ENCODE assay signal across 1 cellular context in the genomic region with DNA sequence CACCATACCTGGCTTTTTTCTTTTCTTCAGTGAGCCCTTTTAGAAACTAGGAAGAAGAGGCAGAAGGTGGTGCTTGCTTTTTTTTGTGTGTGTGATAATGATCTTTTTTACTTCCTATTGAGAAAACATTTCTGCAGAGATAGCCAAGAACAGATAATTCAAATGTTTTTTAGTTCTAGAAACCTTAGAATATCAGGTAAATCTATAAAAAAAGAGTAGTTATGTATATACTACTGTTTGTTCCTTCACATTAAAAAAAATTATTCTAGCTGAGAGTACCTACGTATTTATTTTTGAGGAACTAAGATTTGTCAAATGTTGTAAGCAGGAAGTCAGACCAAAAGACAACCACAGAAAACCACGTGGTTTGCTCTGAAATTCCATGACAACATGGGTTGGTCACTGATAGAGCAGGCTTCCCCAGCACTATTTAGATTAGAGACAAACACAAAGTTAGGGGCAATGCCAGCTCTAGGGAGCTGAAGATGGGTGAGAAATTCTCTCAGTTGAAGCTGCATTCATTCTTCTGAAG.
TF ChIP-seq lines count a peak whose summit lies in the region.

No MANE protein-coding gene starts in this region.

TF ChIP-seq in K562, 482 proteins besides CTCF, POLR2A, EP300 and RAD21 (continued from another document and continues in another):
- TF ChIP-seq, protein P1, sequence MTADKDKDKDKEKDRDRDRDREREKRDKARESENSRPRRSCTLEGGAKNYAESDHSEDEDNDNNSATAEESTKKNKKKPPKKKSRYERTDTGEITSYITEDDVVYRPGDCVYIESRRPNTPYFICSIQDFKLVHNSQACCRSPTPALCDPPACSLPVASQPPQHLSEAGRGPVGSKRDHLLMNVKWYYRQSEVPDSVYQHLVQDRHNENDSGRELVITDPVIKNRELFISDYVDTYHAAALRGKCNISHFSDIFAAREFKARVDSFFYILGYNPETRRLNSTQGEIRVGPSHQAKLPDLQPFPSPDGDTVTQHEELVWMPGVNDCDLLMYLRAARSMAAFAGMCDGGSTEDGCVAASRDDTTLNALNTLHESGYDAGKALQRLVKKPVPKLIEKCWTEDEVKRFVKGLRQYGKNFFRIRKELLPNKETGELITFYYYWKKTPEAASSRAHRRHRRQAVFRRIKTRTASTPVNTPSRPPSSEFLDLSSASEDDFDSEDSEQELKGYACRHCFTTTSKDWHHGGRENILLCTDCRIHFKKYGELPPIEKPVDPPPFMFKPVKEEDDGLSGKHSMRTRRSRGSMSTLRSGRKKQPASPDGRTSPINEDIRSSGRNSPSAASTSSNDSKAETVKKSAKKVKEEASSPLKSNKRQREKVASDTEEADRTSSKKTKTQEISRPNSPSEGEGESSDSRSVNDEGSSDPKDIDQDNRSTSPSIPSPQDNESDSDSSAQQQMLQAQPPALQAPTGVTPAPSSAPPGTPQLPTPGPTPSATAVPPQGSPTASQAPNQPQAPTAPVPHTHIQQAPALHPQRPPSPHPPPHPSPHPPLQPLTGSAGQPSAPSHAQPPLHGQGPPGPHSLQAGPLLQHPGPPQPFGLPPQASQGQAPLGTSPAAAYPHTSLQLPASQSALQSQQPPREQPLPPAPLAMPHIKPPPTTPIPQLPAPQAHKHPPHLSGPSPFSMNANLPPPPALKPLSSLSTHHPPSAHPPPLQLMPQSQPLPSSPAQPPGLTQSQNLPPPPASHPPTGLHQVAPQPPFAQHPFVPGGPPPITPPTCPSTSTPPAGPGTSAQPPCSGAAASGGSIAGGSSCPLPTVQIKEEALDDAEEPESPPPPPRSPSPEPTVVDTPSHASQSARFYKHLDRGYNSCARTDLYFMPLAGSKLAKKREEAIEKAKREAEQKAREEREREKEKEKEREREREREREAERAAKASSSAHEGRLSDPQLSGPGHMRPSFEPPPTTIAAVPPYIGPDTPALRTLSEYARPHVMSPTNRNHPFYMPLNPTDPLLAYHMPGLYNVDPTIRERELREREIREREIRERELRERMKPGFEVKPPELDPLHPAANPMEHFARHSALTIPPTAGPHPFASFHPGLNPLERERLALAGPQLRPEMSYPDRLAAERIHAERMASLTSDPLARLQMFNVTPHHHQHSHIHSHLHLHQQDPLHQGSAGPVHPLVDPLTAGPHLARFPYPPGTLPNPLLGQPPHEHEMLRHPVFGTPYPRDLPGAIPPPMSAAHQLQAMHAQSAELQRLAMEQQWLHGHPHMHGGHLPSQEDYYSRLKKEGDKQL (CRISPR knock-in tag; IDR thresholded peaks at IDR 0.05; ENCODE audit: borderline replicate concordance), result no peak
- no peak for TF ChIP-seq NFE2L1 (tag; IDR thresholded peaks at IDR 0.05; ENCODE audit: borderline replicate concordance, low read depth)
- no peak for TF ChIP-seq SMAD1 (IDR thresholded peaks at IDR 0.05; ENCODE audit: low read depth, low read length, partially characterized antibody)
- no peak for TF ChIP-seq CREBBP (IDR thresholded peaks at IDR 0.05; ENCODE audit: low read depth, low read length)
- no peak for TF ChIP-seq ZNF263 (CRISPR knock-in tag; IDR thresholded peaks at IDR 0.05; ENCODE audit: borderline replicate concordance)
- TF ChIP-seq, protein P2, sequence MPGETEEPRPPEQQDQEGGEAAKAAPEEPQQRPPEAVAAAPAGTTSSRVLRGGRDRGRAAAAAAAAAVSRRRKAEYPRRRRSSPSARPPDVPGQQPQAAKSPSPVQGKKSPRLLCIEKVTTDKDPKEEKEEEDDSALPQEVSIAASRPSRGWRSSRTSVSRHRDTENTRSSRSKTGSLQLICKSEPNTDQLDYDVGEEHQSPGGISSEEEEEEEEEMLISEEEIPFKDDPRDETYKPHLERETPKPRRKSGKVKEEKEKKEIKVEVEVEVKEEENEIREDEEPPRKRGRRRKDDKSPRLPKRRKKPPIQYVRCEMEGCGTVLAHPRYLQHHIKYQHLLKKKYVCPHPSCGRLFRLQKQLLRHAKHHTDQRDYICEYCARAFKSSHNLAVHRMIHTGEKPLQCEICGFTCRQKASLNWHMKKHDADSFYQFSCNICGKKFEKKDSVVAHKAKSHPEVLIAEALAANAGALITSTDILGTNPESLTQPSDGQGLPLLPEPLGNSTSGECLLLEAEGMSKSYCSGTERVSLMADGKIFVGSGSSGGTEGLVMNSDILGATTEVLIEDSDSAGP (CRISPR knock-in tag; IDR thresholded peaks at IDR 0.05), result no peak
- TF ChIP-seq FOXK2 (conservative IDR thresholded peaks at IDR 0.05 in 1 of 2, IDR thresholded peaks at IDR 0.05 in 1 of 2; ENCODE audit: low read depth in 2 of 2), result peak; percentile 91
- TF ChIP-seq, protein P3, sequence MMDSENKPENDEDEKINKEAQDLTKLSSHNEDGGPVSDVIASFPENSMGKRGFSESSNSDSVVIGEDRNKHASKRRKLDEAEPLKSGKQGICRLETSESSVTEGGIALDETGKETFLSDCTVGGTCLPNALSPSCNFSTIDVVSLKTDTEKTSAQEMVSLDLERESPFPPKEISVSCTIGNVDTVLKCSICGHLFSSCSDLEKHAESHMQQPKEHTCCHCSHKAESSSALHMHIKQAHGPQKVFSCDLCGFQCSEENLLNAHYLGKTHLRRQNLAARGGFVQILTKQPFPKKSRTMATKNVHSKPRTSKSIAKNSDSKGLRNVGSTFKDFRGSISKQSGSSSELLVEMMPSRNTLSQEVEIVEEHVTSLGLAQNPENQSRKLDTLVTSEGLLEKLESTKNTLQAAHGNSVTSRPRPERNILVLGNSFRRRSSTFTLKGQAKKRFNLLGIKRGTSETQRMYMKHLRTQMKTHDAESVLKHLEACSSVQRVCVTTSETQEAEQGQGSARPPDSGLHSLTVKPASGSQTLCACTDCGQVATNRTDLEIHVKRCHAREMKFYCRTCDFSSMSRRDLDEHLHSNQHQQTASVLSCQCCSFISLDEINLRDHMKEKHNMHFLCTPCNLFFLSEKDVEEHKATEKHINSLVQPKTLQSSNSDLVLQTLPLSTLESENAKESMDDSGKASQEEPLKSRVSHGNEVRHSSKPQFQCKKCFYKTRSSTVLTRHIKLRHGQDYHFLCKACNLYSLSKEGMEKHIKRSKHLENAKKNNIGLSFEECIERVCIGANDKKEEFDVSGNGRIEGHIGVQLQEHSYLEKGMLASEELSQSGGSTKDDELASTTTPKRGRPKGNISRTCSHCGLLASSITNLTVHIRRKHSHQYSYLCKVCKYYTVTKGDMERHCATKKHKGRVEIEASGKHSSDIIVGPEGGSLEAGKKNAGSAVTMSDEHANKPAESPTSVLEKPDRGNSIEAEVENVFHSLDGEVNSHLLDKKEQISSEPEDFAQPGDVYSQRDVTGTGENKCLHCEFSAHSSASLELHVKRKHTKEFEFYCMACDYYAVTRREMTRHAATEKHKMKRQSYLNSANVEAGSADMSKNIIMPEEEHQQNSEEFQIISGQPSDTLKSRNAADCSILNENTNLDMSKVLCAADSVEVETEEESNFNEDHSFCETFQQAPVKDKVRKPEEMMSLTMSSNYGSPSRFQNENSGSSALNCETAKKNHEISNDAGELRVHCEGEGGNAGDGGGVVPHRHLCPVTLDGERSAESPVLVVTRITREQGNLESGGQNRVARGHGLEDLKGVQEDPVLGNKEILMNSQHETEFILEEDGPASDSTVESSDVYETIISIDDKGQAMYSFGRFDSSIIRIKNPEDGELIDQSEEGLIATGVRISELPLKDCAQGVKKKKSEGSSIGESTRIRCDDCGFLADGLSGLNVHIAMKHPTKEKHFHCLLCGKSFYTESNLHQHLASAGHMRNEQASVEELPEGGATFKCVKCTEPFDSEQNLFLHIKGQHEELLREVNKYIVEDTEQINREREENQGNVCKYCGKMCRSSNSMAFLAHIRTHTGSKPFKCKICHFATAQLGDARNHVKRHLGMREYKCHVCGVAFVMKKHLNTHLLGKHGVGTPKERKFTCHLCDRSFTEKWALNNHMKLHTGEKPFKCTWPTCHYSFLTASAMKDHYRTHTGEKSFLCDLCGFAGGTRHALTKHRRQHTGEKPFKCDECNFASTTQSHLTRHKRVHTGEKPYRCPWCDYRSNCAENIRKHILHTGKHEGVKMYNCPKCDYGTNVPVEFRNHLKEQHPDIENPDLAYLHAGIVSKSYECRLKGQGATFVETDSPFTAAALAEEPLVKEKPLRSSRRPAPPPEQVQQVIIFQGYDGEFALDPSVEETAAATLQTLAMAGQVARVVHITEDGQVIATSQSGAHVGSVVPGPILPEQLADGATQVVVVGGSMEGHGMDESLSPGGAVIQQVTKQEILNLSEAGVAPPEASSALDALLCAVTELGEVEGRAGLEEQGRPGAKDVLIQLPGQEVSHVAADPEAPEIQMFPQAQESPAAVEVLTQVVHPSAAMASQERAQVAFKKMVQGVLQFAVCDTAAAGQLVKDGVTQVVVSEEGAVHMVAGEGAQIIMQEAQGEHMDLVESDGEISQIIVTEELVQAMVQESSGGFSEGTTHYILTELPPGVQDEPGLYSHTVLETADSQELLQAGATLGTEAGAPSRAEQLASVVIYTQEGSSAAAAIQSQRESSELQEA (IDR thresholded peaks at IDR 0.05; ENCODE audit: low read depth), result no peak
- TF ChIP-seq HNRNPK (IDR thresholded peaks at IDR 0.05; ENCODE audit: low read depth, low read length, poor library complexity, severe bottlenecking), result no peak
- TF ChIP-seq ZNF174 (CRISPR knock-in tag; IDR thresholded peaks at IDR 0.05), result no peak
- TF ChIP-seq ZNF253 (CRISPR knock-in tag; conservative IDR thresholded peaks at IDR 0.05), result no peak
- TF ChIP-seq EZH2 (IDR thresholded peaks at IDR 0.05; ENCODE audit: borderline replicate concordance, low read depth, low read length), result no peak
- TF ChIP-seq, protein P4, sequence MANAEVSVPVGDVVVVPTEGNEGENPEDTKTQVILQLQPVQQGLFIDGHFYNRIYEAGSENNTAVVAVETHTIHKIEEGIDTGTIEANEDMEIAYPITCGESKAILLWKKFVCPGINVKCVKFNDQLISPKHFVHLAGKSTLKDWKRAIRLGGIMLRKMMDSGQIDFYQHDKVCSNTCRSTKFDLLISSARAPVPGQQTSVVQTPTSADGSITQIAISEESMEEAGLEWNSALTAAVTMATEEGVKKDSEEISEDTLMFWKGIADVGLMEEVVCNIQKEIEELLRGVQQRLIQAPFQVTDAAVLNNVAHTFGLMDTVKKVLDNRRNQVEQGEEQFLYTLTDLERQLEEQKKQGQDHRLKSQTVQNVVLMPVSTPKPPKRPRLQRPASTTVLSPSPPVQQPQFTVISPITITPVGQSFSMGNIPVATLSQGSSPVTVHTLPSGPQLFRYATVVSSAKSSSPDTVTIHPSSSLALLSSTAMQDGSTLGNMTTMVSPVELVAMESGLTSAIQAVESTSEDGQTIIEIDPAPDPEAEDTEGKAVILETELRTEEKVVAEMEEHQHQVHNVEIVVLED (CRISPR knock-in tag; IDR thresholded peaks at IDR 0.05), result no peak
- no peak for TF ChIP-seq PTBP1 (IDR thresholded peaks at IDR 0.05; ENCODE audit: low read depth, low read length)
- TF ChIP-seq GTF2E2 (tag; IDR thresholded peaks at IDR 0.05), result no peak
- peak; percentile 49; the same call in 1 of the 2 replicates for TF ChIP-seq EP400 (IDR thresholded peaks at IDR 0.05)
- peak; percentile 72 for TF ChIP-seq DPF2 (IDR thresholded peaks at IDR 0.05)
- no peak for TF ChIP-seq ZNF785 (CRISPR knock-in tag; IDR thresholded peaks at IDR 0.05)
- TF ChIP-seq ATF1 (CRISPR knock-in tag; IDR thresholded peaks at IDR 0.05), result no peak
- peak; percentile 69 for TF ChIP-seq ATF1 (tag; IDR thresholded peaks at IDR 0.05)
- TF ChIP-seq LEF1 (IDR thresholded peaks at IDR 0.05), result no peak; the same call in 1 of the 2 replicates
- no peak for TF ChIP-seq POLR3A (IDR thresholded peaks at IDR 0.05; ENCODE audit: borderline replicate concordance, extremely low read depth, insufficient read depth, insufficient read length)
- TF ChIP-seq DACH1 (IDR thresholded peaks at IDR 0.05; ENCODE audit: partially characterized antibody), result no peak
- no peak for TF ChIP-seq ZNF12 (CRISPR knock-in tag; IDR thresholded peaks at IDR 0.05)
- TF ChIP-seq CC2D1A (IDR thresholded peaks at IDR 0.05), result no peak
- TF ChIP-seq ZNF551 (CRISPR knock-in tag; IDR thresholded peaks at IDR 0.05), result no peak
- TF ChIP-seq L3MBTL2 (IDR thresholded peaks at IDR 0.05), result peak; percentile 70; the same call in 1 of the 2 replicates
- TF ChIP-seq, protein P5, sequence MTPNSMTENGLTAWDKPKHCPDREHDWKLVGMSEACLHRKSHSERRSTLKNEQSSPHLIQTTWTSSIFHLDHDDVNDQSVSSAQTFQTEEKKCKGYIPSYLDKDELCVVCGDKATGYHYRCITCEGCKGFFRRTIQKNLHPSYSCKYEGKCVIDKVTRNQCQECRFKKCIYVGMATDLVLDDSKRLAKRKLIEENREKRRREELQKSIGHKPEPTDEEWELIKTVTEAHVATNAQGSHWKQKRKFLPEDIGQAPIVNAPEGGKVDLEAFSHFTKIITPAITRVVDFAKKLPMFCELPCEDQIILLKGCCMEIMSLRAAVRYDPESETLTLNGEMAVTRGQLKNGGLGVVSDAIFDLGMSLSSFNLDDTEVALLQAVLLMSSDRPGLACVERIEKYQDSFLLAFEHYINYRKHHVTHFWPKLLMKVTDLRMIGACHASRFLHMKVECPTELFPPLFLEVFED (CRISPR knock-in tag; conservative IDR thresholded peaks at IDR 0.05), result no peak
- no peak for TF ChIP-seq LCOR (CRISPR knock-in tag; IDR thresholded peaks at IDR 0.05)
- TF ChIP-seq ZNF384 (IDR thresholded peaks at IDR 0.05; ENCODE audit: low read depth, low read length), result peak; percentile 36; the same call in 1 of the 2 replicates
- no peak for TF ChIP-seq ZNF140 (CRISPR knock-in tag; IDR thresholded peaks at IDR 0.05)
- no peak for TF ChIP-seq ZNF232 (CRISPR knock-in tag; IDR thresholded peaks at IDR 0.05)
- no peak for TF ChIP-seq MAFG (tag; conservative IDR thresholded peaks at IDR 0.05)
